19 cellular contexts compared by ENCODE assay signal in genomic region chr22:49780281-49780991, GRCh38. TPM values are rescaled to one million over a fixed set of nuclear protein-coding genes. Genes with fewer than 3 reads are reported as not detected.
A peak's percentile ranks its signal among the peaks of the same experiment; 100 is the strongest.
DNase-seq lines count a peak whose midpoint lies in the region; ATAC-seq and TF ChIP-seq lines count a peak whose summit lies in the region.
"Had no signal": no experiment of that assay in that cellular context is flagged by ENCODE, and none has a peak within 500 bp of the region (broad histone marks: within the 10 kb centered on the region; RNA-seq: fewer than 3 reads in every experiment).

No MANE protein-coding gene starts in this region.

- 0 out of 2 replicates have a peak overlapping the region, but pooled peaks have one; percentile 15 for H3K9ac ChIP-seq in BLaER1

- intact Hi-C loops in prostate gland (cut with DNase I): no loop called here

- H3K4me3 ChIP-seq in BLaER1 (no peak overlapping the region), fibroblast of pulmonary artery (replicated peaks; ENCODE audit: low read depth, low read length) (no peak overlapping the region), prostate gland (no peak overlapping the region)
- H3K4me3 ChIP-seq: HAP-1, PC-9 had no signal

- no peak for ATAC-seq in GM19397 (IDR thresholded peaks at IDR 0.05; ENCODE audit: unreplicated experiment)
- no peak for ATAC-seq in GM21576 (IDR thresholded peaks at IDR 0.05; ENCODE audit: unreplicated experiment)
- ATAC-seq: activated naive CD8-positive, alpha-beta T cell treated with anti-CD3 and anti-CD28 coated beads, Interleukin-2, amount 50 U/mL, for 24 hours; activated T-cell treated with anti-CD3 and anti-CD28 coated beads, Interleukin-2, amount 50 U/mL, for 4 hours; naive thymus-derived CD4-positive, alpha-beta T cell had no signal

- POLR2A ChIA-PET in RWPE1 (lab: Yijun Ruan, JAX; ENCODE audit: low non-redundant PET): no interaction called here

- H3K27me3 ChIP-seq in BLaER1 (no peaks in the 10 kb centered on the region), prostate gland (replicated peaks; ENCODE audit: insufficient read depth) (no peaks in the 10 kb centered on the region)

- H3K4me1 Mint-ChIP-seq in neural crest cell: peaks cover 4% of the 10 kb centered on the region

- peak overlapping the region; percentile 52; the same call in 1 of the 2 replicates for H3K27ac ChIP-seq in BLaER1
- peak overlapping the region; percentile 11; the same call in 1 of the 2 replicates for H3K27ac ChIP-seq in RWPE1
- no peak overlapping the region for H3K27ac ChIP-seq in prostate gland
- H3K27ac ChIP-seq: PC-9 had no signal

- peaks cover 66% of the 10 kb centered on the region for H3K4me1 ChIP-seq in BLaER1
- no peaks in the 10 kb centered on the region for H3K4me1 ChIP-seq in prostate gland (replicated peaks)
- H3K4me1 ChIP-seq: HAP-1 had no signal

- no peak overlapping the region for H3K4me2 ChIP-seq in BLaER1
- H3K4me2 ChIP-seq: PC-9 had no signal

- CTCF ChIA-PET in RWPE1 (lab: Yijun Ruan, JAX): no interaction called here

- peaks cover 96% of the 10 kb centered on the region for H4K20me1 ChIP-seq in BLaER1

- no peak for TF ChIP-seq CTCF in RWPE1 (conservative IDR thresholded peaks at IDR 0.05; ENCODE audit: low read depth)
- TF ChIP-seq CTCF in fibroblast of pulmonary artery (IDR thresholded peaks at IDR 0.05; ENCODE audit: low read length, missing control alignments): no peak
- no peak for TF ChIP-seq CTCF in neural crest cell (conservative IDR thresholded peaks at IDR 0.05)
- no peak for TF ChIP-seq CTCF in prostate gland (IDR thresholded peaks at IDR 0.05)

- peak overlapping the region; percentile 27 for H3K27ac Mint-ChIP-seq in neural crest cell (ENCODE audit: unreplicated experiment)
- H3K27ac Mint-ChIP-seq: activated naive CD8-positive, alpha-beta T cell treated with anti-CD3 and anti-CD28 coated beads, Interleukin-2, amount 50 U/mL, for 24 hours had no signal

- 82% methylated on average over 21 of the region's 22 CpGs for WGBS in prostate gland

- DNase-seq in RWPE1 (ENCODE audit: low spot score): no peak
- DNase-seq in fibroblast of pulmonary artery (ENCODE audit: low read depth): peak; percentile 17
- no peak for DNase-seq in neural crest cell (ENCODE audit: low read depth, low spot score)
- DNase-seq in occipital lobe (lab: John Stamatoyannopoulos, UW): no peak
- no peak for DNase-seq in prostate gland (ENCODE audit: low spot score)
- DNase-seq: activated CD4-positive, alpha-beta T cell treated with anti-CD3 and anti-CD28 coated beads, Interleukin-2, amount 50 U/mL, for 48 hours; activated naive CD8-positive, alpha-beta T cell treated with anti-CD3 and anti-CD28 coated beads, Interleukin-2, amount 50 U/mL, for 24 hours; activated T-cell treated with anti-CD3 and anti-CD28 coated beads, Interleukin-2, amount 50 U/mL, for 4 hours; central memory CD4-positive, alpha-beta T cell; foreskin melanocyte; GF-D8; naive thymus-derived CD4-positive, alpha-beta T cell; NCI-H1930; NCI-H526 treated with DMSO at 0.1 percent for 48 hours; PC-9 had no signal

- H3K36me3 ChIP-seq in BLaER1 (peaks cover 94% of the 10 kb centered on the region), prostate gland (peaks cover 4 to 8% of the 10 kb centered on the region in 2 donors)

- H3K9me3 ChIP-seq in BLaER1: no peaks in the 10 kb centered on the region
- H3K9me3 ChIP-seq in prostate gland: no peaks in the 10 kb centered on the region
- H3K9me3 ChIP-seq: HAP-1 had no signal

- H3K27me3 Mint-ChIP-seq in neural crest cell (ENCODE audit: low read depth): no peaks in the 10 kb centered on the region
- H3K27me3 Mint-ChIP-seq: activated naive CD8-positive, alpha-beta T cell treated with anti-CD3 and anti-CD28 coated beads, Interleukin-2, amount 50 U/mL, for 24 hours; naive thymus-derived CD4-positive, alpha-beta T cell had no signal

- no peak for TF ChIP-seq POLR2A in prostate gland (IDR thresholded peaks at IDR 0.05)

- H3K9me3 Mint-ChIP-seq in neural crest cell: no peaks in the 10 kb centered on the region
- H3K9me3 Mint-ChIP-seq: activated naive CD8-positive, alpha-beta T cell treated with anti-CD3 and anti-CD28 coated beads, Interleukin-2, amount 50 U/mL, for 24 hours; activated T-cell treated with anti-CD3 and anti-CD28 coated beads, Interleukin-2, amount 50 U/mL, for 4 hours; naive thymus-derived CD4-positive, alpha-beta T cell had no signal

- no peak overlapping the region for H3K4me3 Mint-ChIP-seq in neural crest cell
- H3K4me3 Mint-ChIP-seq: activated naive CD8-positive, alpha-beta T cell treated with anti-CD3 and anti-CD28 coated beads, Interleukin-2, amount 50 U/mL, for 24 hours; activated T-cell treated with anti-CD3 and anti-CD28 coated beads, Interleukin-2, amount 50 U/mL, for 4 hours; naive thymus-derived CD4-positive, alpha-beta T cell had no signal

- peaks cover 3% of the 10 kb centered on the region for H3K36me3 Mint-ChIP-seq in neural crest cell (ENCODE audit: low read depth)

RNA-seq across cellular contexts. Expression of gene BRD1, which starts 47.2 kb away (rescaled TPM):
- 55.5 and 59.1 TPM in 2 replicates for total RNA-seq in neural crest cell
- 44.0 TPM for total RNA-seq in occipital lobe
- 10 to 100 TPM; 40.3 to 74.2 TPM for total RNA-seq in prostate gland

Comparison
In these comparisons a context has a peak if more than half of its experiments do, and no peak if none do; other contexts are left out.
1. H3K27ac ChIP-seq: peak in BLaER1 (single experiment) and RWPE1 (single experiment); none in prostate gland (0 of 2).